ENCODE assay signal across 9 cellular contexts in genomic region chr2:207141381-207141780, GRCh38. TPM values are rescaled to one million over a fixed set of nuclear protein-coding genes. Genes with fewer than 3 reads are reported as not detected.
A peak's percentile ranks its signal among the peaks of the same experiment; 100 is the strongest.
DNase-seq lines count a peak whose midpoint lies in the region; ATAC-seq, FAIRE-seq and TF ChIP-seq lines count a peak whose summit lies in the region.
"Had no signal": no experiment of that assay in that cellular context is flagged by ENCODE, and none has a peak within 500 bp of the region (broad histone marks: within the 10 kb centered on the region; RNA-seq: fewer than 3 reads in every experiment).

No MANE protein-coding gene starts in this region.

- peaks cover 80 to 81% of the 10 kb centered on the region in 2 donors for H3K4me1 ChIP-seq in gastrocnemius medialis
- H3K4me1 ChIP-seq in kidney (ENCODE audit: control insufficient read depth in 1 of 2, insufficient read depth in 1 of 2, low read depth in 1 of 2, low read length in 2 of 2), result peaks cover 35 to 36% of the 10 kb centered on the region in 2 donors

- in situ Hi-C loops in gastrocnemius medialis (cut with MboI; ENCODE audit: low sequenced_read_pairs in 4 of 4), result no loop called here

- TF ChIP-seq CTCF in CD4-positive, alpha-beta T cell (IDR thresholded peaks at IDR 0.05), result no peak
- no peak for TF ChIP-seq CTCF in NB4 (IDR thresholded peaks at IDR 0.05; ENCODE audit: low read depth, low read length)
- no peak for TF ChIP-seq CTCF in gastrocnemius medialis (IDR thresholded peaks at IDR 0.05 in 4 of 5, conservative IDR thresholded peaks at IDR 0.05 in 1 of 5)
- no peak for TF ChIP-seq CTCF in kidney (IDR thresholded peaks at IDR 0.05; ENCODE audit: borderline replicate concordance, extremely low read depth, insufficient read depth)

- H3K9ac ChIP-seq in kidney (ENCODE audit: low read length in 2 of 2), result no peak overlapping the region

- TF ChIP-seq POLR2A in NB4 (IDR thresholded peaks at IDR 0.05; ENCODE audit: extremely low read depth, insufficient read length) (no peak), gastrocnemius medialis (IDR thresholded peaks at IDR 0.05) (no peak)

- H3K36me3 Mint-ChIP-seq in CD4-positive, alpha-beta T cell (ENCODE audit: low read depth), result peaks cover 20% of the 10 kb centered on the region
- H3K36me3 Mint-ChIP-seq in dendritic cell treated with granulocyte-macrophage colony-stimulating factor and Interleukin-4, amounts not matched to agents 40 ng/mL and 50 ng/mL, for 4 days (ENCODE audit: low read depth), result peaks cover 16% of the 10 kb centered on the region

- H3K27ac ChIP-seq in CD4-positive, alpha-beta T cell (ENCODE audit: low read depth, low read length), result peak overlapping the region; percentile 89
- H3K27ac ChIP-seq in gastrocnemius medialis (peak overlapping the region; percentile 79 to 86 (median 81)), kidney (ENCODE audit: low read depth in 2 of 2, low read length in 2 of 2) (peak overlapping the region in 1 of 2 donors; percentile 92)

- H3K9me3 ChIP-seq in CD4-positive, alpha-beta T cell (ENCODE audit: control insufficient read depth, low read length), result no peaks in the 10 kb centered on the region
- no peaks in the 10 kb centered on the region for H3K9me3 ChIP-seq in gastrocnemius medialis
- no peaks in the 10 kb centered on the region for H3K9me3 ChIP-seq in kidney (ENCODE audit: control insufficient read depth in 1 of 2, low read length in 2 of 2)

- no peaks in the 10 kb centered on the region for H3K9me3 Mint-ChIP-seq in CD4-positive, alpha-beta T cell
- H3K9me3 Mint-ChIP-seq in dendritic cell treated with granulocyte-macrophage colony-stimulating factor and Interleukin-4, amounts not matched to agents 40 ng/mL and 50 ng/mL, for 4 days, result no peaks in the 10 kb centered on the region

- H3K27me3 ChIP-seq in CD4-positive, alpha-beta T cell (ENCODE audit: control insufficient read depth, insufficient read depth, low read length), result no peaks in the 10 kb centered on the region
- no peaks in the 10 kb centered on the region for H3K27me3 ChIP-seq in gastrocnemius medialis

- peaks cover 72% of the 10 kb centered on the region for H3K4me1 Mint-ChIP-seq in CD4-positive, alpha-beta T cell (ENCODE audit: low read depth)
- H3K4me1 Mint-ChIP-seq in dendritic cell treated with granulocyte-macrophage colony-stimulating factor and Interleukin-4, amounts not matched to agents 40 ng/mL and 50 ng/mL, for 4 days (ENCODE audit: low read depth), result peaks cover 84% of the 10 kb centered on the region

- POLR2A ChIA-PET in CD4-positive, alpha-beta T cell (lab: Charles Lee), result interaction anchor here (1.0 to 8.0 kb wide), 8 partner anchors 11 to 484 kb away, joined by 3 to 463 read pairs (median 10); partner anchors contain the start of genes CREB1, KLF7 and METTL21A

- no peaks in the 10 kb centered on the region for H3K27me3 Mint-ChIP-seq in CD4-positive, alpha-beta T cell
- no peaks in the 10 kb centered on the region for H3K27me3 Mint-ChIP-seq in dendritic cell treated with granulocyte-macrophage colony-stimulating factor and Interleukin-4, amounts not matched to agents 40 ng/mL and 50 ng/mL, for 4 days

- no peak for ATAC-seq in CD4-positive, alpha-beta T cell (ENCODE audit: poor library complexity)
- ATAC-seq in gastrocnemius medialis, result no peak
- ATAC-seq in HG02970 (IDR thresholded peaks at IDR 0.05; ENCODE audit: low FRiP score, unreplicated experiment), result no peak
- no peak for ATAC-seq in HG02840 (IDR thresholded peaks at IDR 0.05; ENCODE audit: low FRiP score, unreplicated experiment)

- DNase-seq in CD4-positive, alpha-beta T cell, result no peak
- DNase-seq in NB4 (ENCODE audit: low read depth) (peak; percentile 81), gastrocnemius medialis (no peak), kidney (no peak), nucleus accumbens (lab: John Stamatoyannopoulos, UW) (no peak)

- no peak overlapping the region for H3K4me3 ChIP-seq in NB4 (ENCODE audit: low read depth, low read length)
- no peak overlapping the region for H3K4me3 ChIP-seq in gastrocnemius medialis
- no peak overlapping the region for H3K4me3 ChIP-seq in kidney (ENCODE audit: low read length in 2 of 2)

- intact Hi-C loops in CD4-positive, alpha-beta T cell (cut with DNase I, micrococcal nuclease), result no loop called here
- intact Hi-C loops in dendritic cell treated with granulocyte-macrophage colony-stimulating factor and Interleukin-4, amounts not matched to agents 40 ng/mL and 50 ng/mL, for 4 days (cut with micrococcal nuclease), result loop anchor here (5.0 kb wide), 3 partner anchors 91 to 331 kb away; no protein-coding TSS in a partner anchor
- intact Hi-C loops in gastrocnemius medialis (cut with DNase I; ENCODE audit: low total_unique reads), result no loop called here
- intact Hi-C loops in kidney (cut with DNase I), result no loop called here

- H3K4me3 Mint-ChIP-seq in CD4-positive, alpha-beta T cell, result peak overlapping the region; percentile 49
- no peak overlapping the region for H3K4me3 Mint-ChIP-seq in dendritic cell treated with granulocyte-macrophage colony-stimulating factor and Interleukin-4, amounts not matched to agents 40 ng/mL and 50 ng/mL, for 4 days

- FAIRE-seq in kidney (lab: Jason Lieb, UNC), result no peak
- FAIRE-seq: endothelial cell of umbilical vein had no signal

- CTCF ChIA-PET in CD4-positive, alpha-beta T cell (lab: Charles Lee), result interaction anchor here (0.9 to 4.8 kb wide), 5 partner anchors 24 to 332 kb away, joined by 3 to 44 read pairs (median 4); partner anchors contain the start of gene KLF7

- no peaks in the 10 kb centered on the region for H3K36me3 ChIP-seq in gastrocnemius medialis
- peaks cover 0 to 2% of the 10 kb centered on the region in 2 donors for H3K36me3 ChIP-seq in kidney (ENCODE audit: control insufficient read depth in 1 of 2, insufficient read depth in 2 of 2, low read length in 2 of 2)

- peak overlapping the region; percentile 89 for H3K27ac Mint-ChIP-seq in CD4-positive, alpha-beta T cell
- peak overlapping the region; percentile 90 for H3K27ac Mint-ChIP-seq in dendritic cell treated with granulocyte-macrophage colony-stimulating factor and Interleukin-4, amounts not matched to agents 40 ng/mL and 50 ng/mL, for 4 days

RNA-seq across cellular contexts. Expression of gene KLF7, which starts 24.4 kb away (rescaled TPM):
- total RNA-seq in CD4-positive, alpha-beta T cell, result 10 to 100 TPM; 90.1 to 96.9 TPM
- total RNA-seq in gastrocnemius medialis, result 10 to 100 TPM in 1 of 4 donors, 1 to 10 TPM in 3; 6.8 to 12.0 (median 7.6) TPM
- total RNA-seq in kidney, result 61.5 TPM
- 2.9 TPM for polyA plus RNA-seq in kidney (ENCODE audit: insufficient read depth, low read depth, low replicate concordance)
